In genomic region chr7:47516985-47517590, GRCh38 we compare ENCODE assay signal across 16 cellular contexts.
DNase-seq lines count a peak whose midpoint lies in the region; TF ChIP-seq lines count a peak whose summit lies in the region.
"Had no signal": no experiment of that assay in that cellular context is flagged by ENCODE, and none has a peak within 500 bp of the region (broad histone marks: within the 10 kb centered on the region; RNA-seq: fewer than 3 reads in every experiment).

No MANE protein-coding gene starts in this region.

- H3K4me2 ChIP-seq in GM23248 (ENCODE audit: unreplicated experiment) (no peak overlapping the region), H9 (ENCODE audit: insufficient read depth, insufficient read length, low read length) (no peak overlapping the region)
- H3K4me2 ChIP-seq: PC-9 had no signal

- 46 to 54% methylated on average over 10 of the region's 10 CpGs for WGBS in GM23248 (ENCODE audit: low coverage in 1 of 2, low lambda C conversion rate in 2 of 2, missing lambda C conversion rate in 2 of 2), 2 experiments
- WGBS in prostate gland: 46% methylated on average over 10 of the region's 10 CpGs
- WGBS in H9 (ENCODE audit: extremely low coverage, insufficient read length, low lambda C conversion rate): no CpG with 5 or more reads among the region's 10 CpGs

- no peak overlapping the region for H2BK120ac ChIP-seq in H9 (ENCODE audit: low read depth, low read length, poor library complexity, severe bottlenecking)

- H3K9me2 ChIP-seq in GM23248 (ENCODE audit: insufficient read depth): no peaks in the 10 kb centered on the region; the same call in 1 of the 2 replicates

- no peak overlapping the region for H3K4ac ChIP-seq in H9 (ENCODE audit: low read depth, low read length)

- H3K36me3 Mint-ChIP-seq in H9 (ENCODE audit: insufficient read depth in 1 of 3, low read depth in 3 of 3): peaks cover 0 to 3% (median 0%) of the 10 kb centered on the region in 3 experiments; a peak in 1 of 7 replicates
- H3K36me3 Mint-ChIP-seq: immature natural killer cell had no signal

- H3K4me3 ChIP-seq in GM23248: no peak overlapping the region
- H3K4me3 ChIP-seq in coronary artery: no peak overlapping the region
- no peak overlapping the region for H3K4me3 ChIP-seq in prostate gland
- H3K4me3 ChIP-seq: dorsolateral prefrontal cortex, PC-9 had no signal

- H2BK20ac ChIP-seq in H9 (ENCODE audit: low read depth, low read length, poor library complexity, severe bottlenecking): no peak overlapping the region

- intact Hi-C loops in prostate gland (cut with DNase I): loop anchor here (10.0 kb wide), 1 partner anchor 268 kb away; no protein-coding TSS in a partner anchor

- no peak overlapping the region for H3K27ac Mint-ChIP-seq in H9
- H3K27ac Mint-ChIP-seq: B cell, immature natural killer cell had no signal

- H3K4me1 ChIP-seq in GM23248 (ENCODE audit: insufficient read depth): peaks cover 58% of the 10 kb centered on the region
- H3K4me1 ChIP-seq in prostate gland (replicated peaks): peaks cover 5% of the 10 kb centered on the region
- peaks cover 6% of the 10 kb centered on the region; the same call in 1 of the 2 replicates for H3K4me1 ChIP-seq in H9 (ENCODE audit: insufficient read depth, low read length)

- no peaks in the 10 kb centered on the region for H3K36me3 ChIP-seq in GM23248 (ENCODE audit: low read depth)
- H3K36me3 ChIP-seq in prostate gland: no peaks in the 10 kb centered on the region

- in situ Hi-C loops in GM23248 (cut with MboI): no loop called here

- no peak overlapping the region for H2BK12ac ChIP-seq in H9 (ENCODE audit: insufficient read length, low read depth, low read length)

- no peaks in the 10 kb centered on the region for H3K9me3 Mint-ChIP-seq in H9
- H3K9me3 Mint-ChIP-seq: immature natural killer cell had no signal

- no peaks in the 10 kb centered on the region for H3K9me3 ChIP-seq in GM23248 (ENCODE audit: low read depth)
- H3K9me3 ChIP-seq in prostate gland: no peaks in the 10 kb centered on the region
- H3K9me3 ChIP-seq in H9 (ENCODE audit: control insufficient read depth, low read depth, low read length): no peaks in the 10 kb centered on the region

- H3K27me3 ChIP-seq in GM23248 (replicated peaks; ENCODE audit: insufficient read depth) (no peaks in the 10 kb centered on the region), prostate gland (replicated peaks; ENCODE audit: insufficient read depth) (no peaks in the 10 kb centered on the region), H9 (ENCODE audit: insufficient read depth, low read length) (no peaks in the 10 kb centered on the region)

- H2BK15ac ChIP-seq in H9 (ENCODE audit: low read depth, low read length): no peak overlapping the region

- no peak overlapping the region for H2AK5ac ChIP-seq in H9 (ENCODE audit: insufficient read length, low read length)

- H3K79me2 ChIP-seq in GM23248 (ENCODE audit: insufficient read depth) (peaks cover 45% of the 10 kb centered on the region), H9 (ENCODE audit: insufficient read depth, low read length) (peaks cover 4% of the 10 kb centered on the region; the same call in 1 of the 2 replicates)

- H3K14ac ChIP-seq in H9 (ENCODE audit: insufficient read depth, low read length): no peak overlapping the region

- no peak overlapping the region for H2BK5ac ChIP-seq in H9 (ENCODE audit: insufficient read length, low read length)

- H3K27me3 Mint-ChIP-seq in H9 (ENCODE audit: low read depth): peaks cover 5% of the 10 kb centered on the region
- H3K27me3 Mint-ChIP-seq: B cell had no signal

- H4K91ac ChIP-seq in H9 (ENCODE audit: insufficient read length, low read depth, low read length): no peak overlapping the region

- no peak overlapping the region for H3K23ac ChIP-seq in H9 (ENCODE audit: insufficient read length, low read depth, low read length)

- no peak overlapping the region for H3K56ac ChIP-seq in H9 (ENCODE audit: insufficient read length, low read depth, low read length)

- H3F3A ChIP-seq in GM23248 (ENCODE audit: insufficient read depth): peaks cover 57% of the 10 kb centered on the region

- H3K9ac ChIP-seq in GM23248 (no peak overlapping the region), H9 (ENCODE audit: extremely low read depth, insufficient read length, low read length) (no peak overlapping the region)

- H3K18ac ChIP-seq in H9 (ENCODE audit: insufficient read length, low read depth, low read length): no peak overlapping the region

- no peak overlapping the region for H4K8ac ChIP-seq in H9 (replicated peaks; ENCODE audit: insufficient read length, low read depth, low read length)

- H3K27ac ChIP-seq in GM23248: no peak overlapping the region
- peak overlapping the region; percentile 73 to 92 for H3K27ac ChIP-seq in coronary artery
- no peak overlapping the region for H3K27ac ChIP-seq in prostate gland
- no peak overlapping the region for H3K27ac ChIP-seq in H9 (ENCODE audit: insufficient read length, low read depth, low read length)
- H3K27ac ChIP-seq: dorsolateral prefrontal cortex, PC-9 had no signal

- no peak overlapping the region for H2AFZ ChIP-seq in GM23248
- no peak overlapping the region for H2AFZ ChIP-seq in H9 (ENCODE audit: low read length)
- H2AFZ ChIP-seq: PC-9 had no signal

- H3K4me3 Mint-ChIP-seq in H9: no peak overlapping the region
- H3K4me3 Mint-ChIP-seq: B cell, immature natural killer cell had no signal

- TF ChIP-seq CTCF in coronary artery (IDR thresholded peaks at IDR 0.05): no peak
- TF ChIP-seq CTCF in prostate gland (IDR thresholded peaks at IDR 0.05): no peak
- no peak for TF ChIP-seq CTCF in H9 (conservative IDR thresholded peaks at IDR 0.05)

- H3K4me1 Mint-ChIP-seq in H9: peaks cover 25 to 28% of the 10 kb centered on the region in 2 experiments
- H3K4me1 Mint-ChIP-seq: immature natural killer cell had no signal

- H4K5ac ChIP-seq in H9 (ENCODE audit: insufficient read length, low read depth, low read length): no peak overlapping the region

- no peaks in the 10 kb centered on the region for H4K20me1 ChIP-seq in GM23248 (ENCODE audit: insufficient read depth)
- no peaks in the 10 kb centered on the region for H4K20me1 ChIP-seq in H9 (ENCODE audit: control insufficient read depth, insufficient read depth, insufficient read length)

- TF ChIP-seq POLR2A in prostate gland (IDR thresholded peaks at IDR 0.05): no peak

- peak; percentile 52 for DNase-seq in GM23248
- DNase-seq in NCI-H2107 treated with DMSO at 0.1 percent for 48 hours (lab: John Stamatoyannopoulos, UW; ENCODE audit: unreplicated experiment): peak; percentile 85
- no peak for DNase-seq in coronary artery (ENCODE audit: low spot score)
- peak; percentile 30 for DNase-seq in prostate gland (ENCODE audit: low spot score)
- no peak for DNase-seq in activated CD4-positive, alpha-beta T cell treated with anti-CD3 and anti-CD28 coated beads, Interleukin-2, amount 50 U/mL, for 1 hour
- no peak for DNase-seq in H9
- no peak for DNase-seq in OCI-M2 (lab: John Stamatoyannopoulos, UW; ENCODE audit: unreplicated experiment)
- DNase-seq in NCI-H1930 (lab: John Stamatoyannopoulos, UW): no peak
- DNase-seq: activated CD4-positive, alpha-beta T cell treated with anti-CD3 and anti-CD28 coated beads for 1 hour; dorsolateral prefrontal cortex; GOT3; immature natural killer cell; Karpas-422; PC-9; stimulated activated CD4-positive, alpha-beta T cell treated with anti-CD3 and anti-CD28 coated beads, Interleukin-2, amount 100 ng/mL, for 24 hours had no signal

- no peaks in the 10 kb centered on the region for H3K23me2 ChIP-seq in H9 (ENCODE audit: insufficient read length, low read depth, low read length, poor library complexity, severe bottlenecking)

- H3T11ph ChIP-seq in H9 (ENCODE audit: low read length): no peak overlapping the region

- H3K79me1 ChIP-seq in H9 (ENCODE audit: insufficient read depth, low read depth, low read length, poor library complexity, severe bottlenecking): no peaks in the 10 kb centered on the region

Comparison
In these comparisons a context has a peak if more than half of its experiments do, and no peak if none do; other contexts are left out.
1. DNase-seq: peak in GM23248 (single experiment), NCI-H2107 treated with DMSO at 0.1 percent for 48 hours (single experiment) and prostate gland (single experiment); none in coronary artery (single experiment), activated CD4-positive, alpha-beta T cell treated with anti-CD3 and anti-CD28 coated beads, Interleukin-2, amount 50 U/mL, for 1 hour (single experiment), H9 (single experiment), OCI-M2 (single experiment) and NCI-H1930 (0 of 2).
2. H3K27ac ChIP-seq: peak in coronary artery (2 of 2); none in GM23248 (single experiment), prostate gland (0 of 2) and H9 (single experiment).